21 cellular contexts compared by ENCODE assay signal in the genomic region with DNA sequence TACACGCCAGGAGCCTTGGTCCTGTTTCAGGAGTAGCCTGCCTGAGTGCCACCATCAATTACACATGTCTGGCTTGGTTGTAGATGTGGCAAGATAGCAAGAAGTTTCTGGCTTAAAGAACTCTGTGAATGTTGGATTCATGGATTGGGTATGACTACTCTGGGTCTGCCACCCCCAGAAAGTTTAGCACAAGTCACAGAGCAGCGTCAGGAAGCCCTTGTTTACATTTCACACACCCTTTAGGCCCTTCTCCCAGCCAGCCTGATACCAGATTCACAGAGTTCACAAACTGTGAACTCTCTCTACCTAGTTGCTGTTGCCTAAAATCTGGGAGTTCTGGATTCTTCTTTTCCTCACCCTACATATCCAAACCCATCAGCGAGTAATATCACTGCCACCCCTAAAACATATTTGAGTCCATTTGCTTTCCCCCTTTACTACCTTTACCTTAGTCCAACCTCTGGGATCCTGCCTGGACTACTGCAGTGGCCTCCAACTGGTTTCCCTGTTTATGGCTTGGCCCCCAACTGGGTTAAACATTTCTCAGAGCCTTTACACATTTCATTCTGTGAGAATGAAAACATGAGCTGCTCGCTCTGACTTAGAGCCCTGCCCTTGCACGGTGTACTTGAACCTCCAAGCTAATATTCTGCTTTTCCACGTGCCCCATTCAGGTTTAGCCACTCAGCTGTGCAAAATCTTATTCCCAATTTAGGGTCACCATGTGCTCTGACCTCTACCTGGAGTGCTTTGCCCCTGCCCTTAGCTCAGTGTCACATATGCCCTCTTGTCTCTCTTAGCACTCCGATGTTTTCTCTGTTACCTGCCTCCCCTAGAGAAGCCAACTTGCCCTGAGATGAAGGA. TPM values are rescaled to one million over a fixed set of nuclear protein-coding genes. Genes with fewer than 3 reads are reported as not detected.
DNase-seq lines count a peak whose midpoint lies in the region; ATAC-seq and TF ChIP-seq lines count a peak whose summit lies in the region.
"Had no signal": no experiment of that assay in that cellular context is flagged by ENCODE, and none has a peak within 500 bp of the region (broad histone marks: within the 10 kb centered on the region; RNA-seq: fewer than 3 reads in every experiment).

No MANE protein-coding gene starts in this region.

- H3K4ac ChIP-seq in neuronal stem cell (ENCODE audit: low read length): no peak overlapping the region

- no peaks in the 10 kb centered on the region for H3K36me3 Mint-ChIP-seq in natural killer cell treated with Interleukin-12 subunit alpha and Interleukin-12 subunit beta and Interleukin-15 and Interleukin-18, amount 100 ng/mL, for 72 hours

- no peak overlapping the region for H3K4me3 ChIP-seq in NT2/D1 (ENCODE audit: insufficient read length, low read depth)
- no peak overlapping the region for H3K4me3 ChIP-seq in neuronal stem cell (ENCODE audit: low read length in 2 of 2)
- H3K4me3 ChIP-seq in esophagus muscularis mucosa: no peak overlapping the region
- H3K4me3 ChIP-seq: ascending aorta had no signal

- no peak overlapping the region for H2BK120ac ChIP-seq in neuronal stem cell (ENCODE audit: low read depth, low read length)

- H4K8ac ChIP-seq in neuronal stem cell (ENCODE audit: low read depth, low read length): peak overlapping the region; percentile 88

- H3K27me3 ChIP-seq in NT2/D1 (ENCODE audit: insufficient read depth, insufficient read length) (no peaks in the 10 kb centered on the region), neuronal stem cell (ENCODE audit: control insufficient read depth in 3 of 3, insufficient read depth in 3 of 3, low read depth in 1 of 3, low read length in 3 of 3) (no peaks in the 10 kb centered on the region), esophagus muscularis mucosa (no peaks in the 10 kb centered on the region)
- H3K27me3 ChIP-seq: ascending aorta, neutrophil had no signal

- H3K9me3 ChIP-seq in NT2/D1 (ENCODE audit: insufficient read depth, low read length): no peaks in the 10 kb centered on the region
- H3K9me3 ChIP-seq in neuronal stem cell (replicated peaks in 1 of 2; ENCODE audit: control insufficient read depth in 2 of 2, insufficient read depth in 1 of 2, low read depth in 1 of 2, low read length in 2 of 2): no peaks in the 10 kb centered on the region
- H3K9me3 ChIP-seq in esophagus muscularis mucosa: no peaks in the 10 kb centered on the region
- H3K9me3 ChIP-seq: ascending aorta, neutrophil had no signal

- H3K14ac ChIP-seq in neuronal stem cell (ENCODE audit: low read length): no peak overlapping the region

- H3K4me3 Mint-ChIP-seq in natural killer cell treated with Interleukin-12 subunit alpha and Interleukin-12 subunit beta and Interleukin-15 and Interleukin-18, amount 100 ng/mL, for 72 hours: no peak overlapping the region
- H3K4me3 Mint-ChIP-seq: effector memory CD8-positive, alpha-beta T cell had no signal

- intact Hi-C loops in esophagus muscularis mucosa (cut with DNase I): no loop called here

- peaks cover 4% of the 10 kb centered on the region for H3K79me1 ChIP-seq in neuronal stem cell (ENCODE audit: low read depth, low read length)

- TF ChIP-seq POLR2A in esophagus muscularis mucosa (IDR thresholded peaks at IDR 0.05; ENCODE audit: low read depth): no peak

- H3K23ac ChIP-seq in neuronal stem cell (ENCODE audit: low read depth, low read length, poor library complexity): no peak overlapping the region

- ATAC-seq in natural killer cell treated with Interleukin-12 subunit alpha and Interleukin-12 subunit beta and Interleukin-15 and Interleukin-18, amount 100 ng/mL, for 72 hours: no peak
- no peak for ATAC-seq in GM18858 (IDR thresholded peaks at IDR 0.05; ENCODE audit: unreplicated experiment)
- ATAC-seq: effector memory CD8-positive, alpha-beta T cell had no signal

- no peak overlapping the region for H3K18ac ChIP-seq in neuronal stem cell (ENCODE audit: low read length)

- DNase-seq in NT2/D1 (ENCODE audit: low read depth, low spot score) (no peak), epithelial cell of prostate (ENCODE audit: low read depth, low spot score) (no peak), neuronal stem cell (ENCODE audit: low spot score) (no peak), esophagus muscularis mucosa (ENCODE audit: extremely low spot score) (no peak)
- DNase-seq in natural killer cell treated with Interleukin-12 subunit alpha and Interleukin-12 subunit beta and Interleukin-15 and Interleukin-18, amount 100 ng/mL, for 72 hours (ENCODE audit: low spot score): no peak
- DNase-seq: activated CD4-positive, alpha-beta T cell treated with anti-CD3 and anti-CD28 coated beads, Interleukin-2, amount 50 U/mL, for 1 hour; activated CD8-positive, alpha-beta memory T cell treated with anti-CD3 and anti-CD28 coated beads, Interleukin-2, amount 50 U/mL, for 48 hours; effector memory CD8-positive, alpha-beta T cell; GDM1; HCEC 1CT; mesendoderm; NCI-H1048; NCI-H2029 treated with DMSO at 0.1 percent for 48 hours; NCI-H510A; retina; Right ventricle myocardium superior; stimulated activated CD4-positive, alpha-beta T cell treated with anti-CD3 and anti-CD28 coated beads, Interleukin-12 subunit alpha, Interleukin-12 subunit beta, amount 100 ng/mL, for 4 hours had no signal

- TF ChIP-seq CTCF in esophagus muscularis mucosa (IDR thresholded peaks at IDR 0.05): no peak

- no peak for TF ChIP-seq EP300 in esophagus muscularis mucosa (IDR thresholded peaks at IDR 0.05)

- no peak overlapping the region for H3K27ac Mint-ChIP-seq in natural killer cell treated with Interleukin-12 subunit alpha and Interleukin-12 subunit beta and Interleukin-15 and Interleukin-18, amount 100 ng/mL, for 72 hours

- H2BK15ac ChIP-seq in neuronal stem cell (ENCODE audit: low read length): no peak overlapping the region

- H4K91ac ChIP-seq in neuronal stem cell (ENCODE audit: low read depth, low read length, poor library complexity): no peak overlapping the region

- peaks cover 11% of the 10 kb centered on the region for H3K4me1 ChIP-seq in NT2/D1 (ENCODE audit: insufficient read depth, insufficient read length)
- peaks cover 2 to 8% of the 10 kb centered on the region in 2 donors for H3K4me1 ChIP-seq in neuronal stem cell (ENCODE audit: control insufficient read depth in 2 of 2, insufficient read depth in 1 of 2, low read depth in 1 of 2, low read length in 2 of 2)
- H3K4me1 ChIP-seq in esophagus muscularis mucosa: peaks cover 16 to 20% (median 18%) of the 10 kb centered on the region in 4 donors

- H2AFZ ChIP-seq in neuronal stem cell (ENCODE audit: low read length): no peak overlapping the region

- H3K36me3 ChIP-seq in NT2/D1 (ENCODE audit: insufficient read depth, insufficient read length, low read length) (peaks cover 62% of the 10 kb centered on the region), neuronal stem cell (replicated peaks in 1 of 2; ENCODE audit: control insufficient read depth in 2 of 2, insufficient read depth in 2 of 2, low read length in 2 of 2) (peaks cover 22 to 59% of the 10 kb centered on the region in 2 donors), esophagus muscularis mucosa (peaks cover 0 to 27% (median 19%) of the 10 kb centered on the region in 4 donors)
- H3K36me3 ChIP-seq: ascending aorta, neutrophil had no signal

- no peaks in the 10 kb centered on the region for H3K9me3 Mint-ChIP-seq in natural killer cell treated with Interleukin-12 subunit alpha and Interleukin-12 subunit beta and Interleukin-15 and Interleukin-18, amount 100 ng/mL, for 72 hours
- H3K9me3 Mint-ChIP-seq: effector memory CD8-positive, alpha-beta T cell had no signal

- no peak overlapping the region for H3K4me2 ChIP-seq in neuronal stem cell (ENCODE audit: insufficient read depth, low read length, poor library complexity, severe bottlenecking)
- H3K4me2 ChIP-seq: KMS-11 had no signal

- H2AK5ac ChIP-seq in neuronal stem cell (ENCODE audit: low read depth, low read length): no peak overlapping the region

- no peak overlapping the region for H2BK5ac ChIP-seq in neuronal stem cell (ENCODE audit: low read length)

- no CpG with 5 or more reads among the region's 7 CpGs for WGBS in neuronal stem cell (ENCODE audit: extremely low coverage in 2 of 2, insufficient read length in 2 of 2, insufficient replicate concordance in 1 of 2), 2 donors
- WGBS in esophagus muscularis mucosa: 79% methylated on average over 7 of the region's 7 CpGs

- H2BK12ac ChIP-seq in neuronal stem cell (ENCODE audit: low read length): no peak overlapping the region

- H3K27ac ChIP-seq in epithelial cell of prostate: peak overlapping the region; percentile 56
- no peak overlapping the region for H3K27ac ChIP-seq in neuronal stem cell (replicated peaks; ENCODE audit: low read length)
- no peak overlapping the region for H3K27ac ChIP-seq in esophagus muscularis mucosa (replicated peaks in 1 of 4)
- H3K27ac ChIP-seq: ascending aorta, KMS-11, neutrophil had no signal

- H3K9ac ChIP-seq in NT2/D1 (ENCODE audit: insufficient read length, low read depth) (peak overlapping the region; percentile 11), neuronal stem cell (ENCODE audit: low read depth, low read length, poor library complexity) (no peak overlapping the region)
- H3K9ac ChIP-seq: KMS-11 had no signal

- H3K4me1 Mint-ChIP-seq in natural killer cell treated with Interleukin-12 subunit alpha and Interleukin-12 subunit beta and Interleukin-15 and Interleukin-18, amount 100 ng/mL, for 72 hours (ENCODE audit: low read depth in 2 of 2): peaks cover 5 to 7% of the 10 kb centered on the region in 2 donors

- H3K27me3 Mint-ChIP-seq in natural killer cell treated with Interleukin-12 subunit alpha and Interleukin-12 subunit beta and Interleukin-15 and Interleukin-18, amount 100 ng/mL, for 72 hours: no peaks in the 10 kb centered on the region
- H3K27me3 Mint-ChIP-seq: effector memory CD8-positive, alpha-beta T cell had no signal

RNA-seq across cellular contexts. Expression of gene CCDC24, which starts 4.0 kb away (rescaled TPM):
- 5.3 TPM for polyA plus RNA-seq in neuronal stem cell (2013, experiment 1 of 2)
- polyA plus RNA-seq in neuronal stem cell (2013, experiment 2 of 2): 5.5 TPM
- 1 to 10 TPM; 1.8 to 2.9 TPM for total RNA-seq in natural killer cell treated with Interleukin-12 subunit alpha and Interleukin-12 subunit beta and Interleukin-15 and Interleukin-18, amount 100 ng/mL, for 72 hours
- 1 to 10 TPM; 6.2 to 7.3 (median 6.7) TPM for total RNA-seq in esophagus muscularis mucosa

RNA-seq across cellular contexts. Expression of gene B4GALT2, which starts 8.4 kb away (rescaled TPM):
- polyA plus RNA-seq in neuronal stem cell (2013, experiment 1 of 2): 64.3 TPM
- 60.7 TPM for polyA plus RNA-seq in neuronal stem cell (2013, experiment 2 of 2)
- 10 to 100 TPM; 12.8 to 48.6 TPM for total RNA-seq in natural killer cell treated with Interleukin-12 subunit alpha and Interleukin-12 subunit beta and Interleukin-15 and Interleukin-18, amount 100 ng/mL, for 72 hours
- total RNA-seq in esophagus muscularis mucosa: 10 to 100 TPM; 45.3 to 94.5 (median 77.5) TPM

RNA-seq across cellular contexts. Expression of gene ATP6V0B, which starts 12.6 kb away (rescaled TPM):
- 44.2 TPM for polyA plus RNA-seq in neuronal stem cell (2013, experiment 1 of 2)
- 41.9 TPM for polyA plus RNA-seq in neuronal stem cell (2013, experiment 2 of 2)
- 100 to 1,000 TPM; 161 to 203 TPM for total RNA-seq in natural killer cell treated with Interleukin-12 subunit alpha and Interleukin-12 subunit beta and Interleukin-15 and Interleukin-18, amount 100 ng/mL, for 72 hours
- total RNA-seq in esophagus muscularis mucosa: 100 to 1,000 TPM in 1 of 4 donors, 10 to 100 TPM in 3; 68.1 to 122 (median 98.2) TPM

RNA-seq across cellular contexts. Expression of gene DPH2, which starts 17.6 kb away (rescaled TPM):
- 11.1 TPM for polyA plus RNA-seq in neuronal stem cell (2013, experiment 1 of 2)
- 11.6 TPM for polyA plus RNA-seq in neuronal stem cell (2013, experiment 2 of 2)
- total RNA-seq in natural killer cell treated with Interleukin-12 subunit alpha and Interleukin-12 subunit beta and Interleukin-15 and Interleukin-18, amount 100 ng/mL, for 72 hours: 10 to 100 TPM; 37.4 to 93.8 TPM
- total RNA-seq in esophagus muscularis mucosa: 10 to 100 TPM; 13.7 to 29.2 (median 19.2) TPM

RNA-seq across cellular contexts. Expression of gene IPO13, which starts 40.6 kb away (rescaled TPM):
- polyA plus RNA-seq in neuronal stem cell (2013, experiment 1 of 2): 9.3 TPM
- polyA plus RNA-seq in neuronal stem cell (2013, experiment 2 of 2): 9.1 TPM
- total RNA-seq in natural killer cell treated with Interleukin-12 subunit alpha and Interleukin-12 subunit beta and Interleukin-15 and Interleukin-18, amount 100 ng/mL, for 72 hours: 10 to 100 TPM; 28.4 to 43.1 TPM
- total RNA-seq in esophagus muscularis mucosa: 10 to 100 TPM; 24.5 to 39.9 (median 29.1) TPM
